In genomic region chr3:155572085-155572484, GRCh38 we compare ENCODE assay signal across 16 cellular contexts.
A peak's percentile ranks its signal among the peaks of the same experiment; 100 is the strongest.
DNase-seq lines count a peak whose midpoint lies in the region; ATAC-seq and TF ChIP-seq lines count a peak whose summit lies in the region.
"Had no signal": no experiment of that assay in that cellular context is flagged by ENCODE, and none has a peak within 500 bp of the region (broad histone marks: within the 10 kb centered on the region; RNA-seq: fewer than 3 reads in every experiment).

No MANE protein-coding gene starts in this region.

- no peak overlapping the region for H3K27ac Mint-ChIP-seq in neural progenitor cell
- H3K27ac Mint-ChIP-seq: CD8-positive, alpha-beta memory T cell; stimulated activated effector memory CD8-positive, alpha-beta T cell treated with anti-CD3 and anti-CD28 coated beads, Interleukin-12 subunit alpha, Interleukin-12 subunit beta, amount 100 ng/mL, for 72 hours had no signal

- H3K4me2 ChIP-seq in neural progenitor cell = no peak overlapping the region

- H3K36me3 Mint-ChIP-seq in neural progenitor cell = peaks cover 26% of the 10 kb centered on the region
- H3K36me3 Mint-ChIP-seq: CD8-positive, alpha-beta memory T cell; stimulated activated effector memory CD8-positive, alpha-beta T cell treated with anti-CD3 and anti-CD28 coated beads, Interleukin-12 subunit alpha, Interleukin-12 subunit beta, amount 100 ng/mL, for 72 hours had no signal

- peaks cover 7% of the 10 kb centered on the region for H3K4me1 ChIP-seq in neural progenitor cell
- H3K4me1 ChIP-seq: prostate gland, uterus had no signal

- no peaks in the 10 kb centered on the region for H3K9me3 Mint-ChIP-seq in neural progenitor cell
- H3K9me3 Mint-ChIP-seq: stimulated activated effector memory CD8-positive, alpha-beta T cell treated with anti-CD3 and anti-CD28 coated beads, Interleukin-12 subunit alpha, Interleukin-12 subunit beta, amount 100 ng/mL, for 72 hours had no signal

- no peaks in the 10 kb centered on the region for H3K79me2 ChIP-seq in neural progenitor cell (ENCODE audit: low read depth)

- DNase-seq in AG09319 (ENCODE audit: extremely low read depth, low read depth) (peak; percentile 66), LHCN-M2 (ENCODE audit: low read depth) (peak; percentile 8), dedifferentiated amniotic fluid mesenchymal stem cell (ENCODE audit: extremely low spot score) (peak; percentile 71), neural progenitor cell (ENCODE audit: low spot score) (no peak)
- no peak for DNase-seq in activated T-cell treated with anti-CD3 and anti-CD28 coated beads, Interleukin-2, amount 50 U/mL, for 1 hour
- DNase-seq: CD8-positive, alpha-beta memory T cell; foreskin melanocyte; NCI-H2227 treated with DMSO at 0.1 percent for 48 hours; stimulated activated CD4-positive, alpha-beta T cell treated with anti-CD3 and anti-CD28 coated beads, Interleukin-2, amount 100 ng/mL, for 48 hours; T-helper 1 cell; uterus had no signal

- no peak overlapping the region for H3K9ac ChIP-seq in neural progenitor cell

- no peaks in the 10 kb centered on the region for H3K4me1 Mint-ChIP-seq in neural progenitor cell
- H3K4me1 Mint-ChIP-seq: CD8-positive, alpha-beta memory T cell; stimulated activated effector memory CD8-positive, alpha-beta T cell treated with anti-CD3 and anti-CD28 coated beads, Interleukin-12 subunit alpha, Interleukin-12 subunit beta, amount 100 ng/mL, for 72 hours had no signal

- no peak overlapping the region for H3K4me3 ChIP-seq in neural progenitor cell
- H3K4me3 ChIP-seq: prostate gland, uterus had no signal

- no peak overlapping the region for H3K4me3 Mint-ChIP-seq in neural progenitor cell
- H3K4me3 Mint-ChIP-seq: CD8-positive, alpha-beta memory T cell; stimulated activated effector memory CD8-positive, alpha-beta T cell treated with anti-CD3 and anti-CD28 coated beads, Interleukin-12 subunit alpha, Interleukin-12 subunit beta, amount 100 ng/mL, for 72 hours had no signal

- no peaks in the 10 kb centered on the region for H3K9me3 ChIP-seq in neural progenitor cell (ENCODE audit: low read depth)
- H3K9me3 ChIP-seq: prostate gland, uterus had no signal

- TF ChIP-seq CTCF in AG09319 (IDR thresholded peaks at IDR 0.05; ENCODE audit: low read depth, low read length) (no peak), neural progenitor cell (IDR thresholded peaks at IDR 0.05) (no peak)

- H3K27me3 Mint-ChIP-seq in neural progenitor cell (ENCODE audit: insufficient read depth, low read depth) = no peaks in the 10 kb centered on the region

- no peaks in the 10 kb centered on the region for H3F3A ChIP-seq in neural progenitor cell (ENCODE audit: low read depth)

- peak overlapping the region; percentile 23 for H3K27ac ChIP-seq in neural progenitor cell
- H3K27ac ChIP-seq: prostate gland, uterus had no signal

- H2AFZ ChIP-seq in neural progenitor cell (replicated peaks) = no peak overlapping the region

- ATAC-seq in GM21381 (IDR thresholded peaks at IDR 0.05; ENCODE audit: unreplicated experiment) (no peak), HG03280 (IDR thresholded peaks at IDR 0.05; ENCODE audit: unreplicated experiment) (no peak), SK-N-SH treated with all-trans-retinoic acid at 6 μM for 48 hours (no peak)
- ATAC-seq: stimulated activated effector memory CD8-positive, alpha-beta T cell treated with anti-CD3 and anti-CD28 coated beads, Interleukin-12 subunit alpha, Interleukin-12 subunit beta, amount 100 ng/mL, for 72 hours had no signal

- H4K20me1 ChIP-seq in neural progenitor cell (ENCODE audit: low read depth) = no peaks in the 10 kb centered on the region

- no peaks in the 10 kb centered on the region for H3K27me3 ChIP-seq in neural progenitor cell
- H3K27me3 ChIP-seq: uterus had no signal

- no peaks in the 10 kb centered on the region for H3K36me3 ChIP-seq in neural progenitor cell
- H3K36me3 ChIP-seq: prostate gland, uterus had no signal

TF ChIP-seq in SK-N-SH treated with all-trans-retinoic acid at 6 μM for 48 hours, 23 proteins besides CTCF, POLR2A, EP300 and RAD21:
- no peak for TF ChIP-seq GLIS3 (CRISPR knock-in tag; IDR thresholded peaks at IDR 0.05)
- no peak for TF ChIP-seq ZNF70 (CRISPR knock-in tag; IDR thresholded peaks at IDR 0.05)
- TF ChIP-seq BACH2 (CRISPR knock-in tag; IDR thresholded peaks at IDR 0.05; ENCODE audit: borderline replicate concordance) = no peak
- TF ChIP-seq PATZ1 (CRISPR knock-in tag; IDR thresholded peaks at IDR 0.05; ENCODE audit: borderline replicate concordance) = no peak
- TF ChIP-seq ZFP3 (CRISPR knock-in tag; IDR thresholded peaks at IDR 0.05) = no peak
- TF ChIP-seq POU6F1 (CRISPR knock-in tag; IDR thresholded peaks at IDR 0.05; ENCODE audit: borderline replicate concordance, low read depth) = no peak
- no peak for TF ChIP-seq ARNTL (CRISPR knock-in tag; IDR thresholded peaks at IDR 0.05; ENCODE audit: borderline replicate concordance, low read depth)
- no peak for TF ChIP-seq ZC3H10 (CRISPR knock-in tag; IDR thresholded peaks at IDR 0.05)
- no peak for TF ChIP-seq ISL1 (CRISPR knock-in tag; IDR thresholded peaks at IDR 0.05)
- no peak for TF ChIP-seq ZFP30 (CRISPR knock-in tag; IDR thresholded peaks at IDR 0.05)
- no peak for TF ChIP-seq TCF4 (CRISPR knock-in tag; IDR thresholded peaks at IDR 0.05; ENCODE audit: borderline replicate concordance)
- no peak for TF ChIP-seq OSR1 (CRISPR knock-in tag; IDR thresholded peaks at IDR 0.05)
- no peak for TF ChIP-seq CSRNP3 (CRISPR knock-in tag; IDR thresholded peaks at IDR 0.05)
- no peak for TF ChIP-seq ZNF565 (CRISPR knock-in tag; conservative IDR thresholded peaks at IDR 0.05; ENCODE audit: low read depth)

Comparison
In these comparisons a context has a peak if more than half of its experiments do, and no peak if none do; other contexts are left out.
1. DNase-seq: peak in AG09319 (single experiment), LHCN-M2 (single experiment) and dedifferentiated amniotic fluid mesenchymal stem cell (single experiment); none in neural progenitor cell (single experiment) and activated T-cell treated with anti-CD3 and anti-CD28 coated beads, Interleukin-2, amount 50 U/mL, for 1 hour (single experiment).